1 cellular context compared by ENCODE assay signal in genomic region chr9:70258692-70259511, GRCh38.
A peak's percentile ranks its signal among the peaks of the same experiment; 100 is the strongest.
TF ChIP-seq lines count a peak whose summit lies in the region.

Gene SMC5 (plus strand): TSS chr9:70258978. CDS start chr9:70259079, 101 bp downstream.

TF ChIP-seq in K562, 482 proteins besides CTCF, POLR2A, EP300 and RAD21 (continued from another document and continues in another):
- TF ChIP-seq REST (CRISPR knock-in tag; IDR thresholded peaks at IDR 0.05; ENCODE audit: low read depth) (no peak), XRCC5 (IDR thresholded peaks at IDR 0.05; ENCODE audit: low read depth, low read length) (no peak), ZC3H4 (CRISPR knock-in tag; IDR thresholded peaks at IDR 0.05; ENCODE audit: borderline replicate concordance) (no peak), THRA (IDR thresholded peaks at IDR 0.05) (no peak), TAF1 (IDR thresholded peaks at IDR 0.05; ENCODE audit: control insufficient read depth, extremely low read depth, insufficient read depth, low read length, severe bottlenecking) (peak; percentile 83), PTRF (tag; IDR thresholded peaks at IDR 0.05) (no peak), MGA (IDR thresholded peaks at IDR 0.05) (no peak), ZNF518B (CRISPR knock-in tag; IDR thresholded peaks at IDR 0.05) (no peak), ZNF511 (CRISPR knock-in tag; IDR thresholded peaks at IDR 0.05) (peak; percentile 54; the same call in 1 of the 2 replicates), FOXM1 (IDR thresholded peaks at IDR 0.05; ENCODE audit: low read depth) (no peak), FOXM1 (CRISPR knock-in tag; IDR thresholded peaks at IDR 0.05; ENCODE audit: low read depth) (no peak), E2F8 (IDR thresholded peaks at IDR 0.05; ENCODE audit: low read depth, partially characterized antibody) (peak; percentile 45)
